Comparison of ENCODE assay signal across 8 cellular contexts in genomic region chr20:63657260-63657936, GRCh38. TPM values are rescaled to one million over a fixed set of nuclear protein-coding genes. Genes with fewer than 3 reads are reported as not detected.
A peak's percentile ranks its signal among the peaks of the same experiment; 100 is the strongest.
DNase-seq lines count a peak whose midpoint lies in the region; ATAC-seq and TF ChIP-seq lines count a peak whose summit lies in the region.

No MANE protein-coding gene starts in this region.

- no peak for DNase-seq in AG09309 (ENCODE audit: low read depth)
- peak; percentile 56 for DNase-seq in GM23338 (ENCODE audit: low spot score)
- DNase-seq in activated B cell treated with CpG ODN at 0.5 μM for 24 hours = no peak
- DNase-seq in ecto neural progenitor cell (ENCODE audit: low spot score) = no peak
- no peak for DNase-seq in NK-92 (lab: John Stamatoyannopoulos, UW; ENCODE audit: unreplicated experiment)

- H3K27ac Mint-ChIP-seq in GM23338 (peak overlapping the region; percentile 98), activated B cell treated with CpG ODN at 0.5 μM for 24 hours (peak overlapping the region; percentile 93)

- H3K27me3 ChIP-seq in GM23338 (ENCODE audit: insufficient read depth) (no peaks in the 10 kb centered on the region), iPS-15b (ENCODE audit: control insufficient read depth, insufficient read depth, low read length) (no peaks in the 10 kb centered on the region), stomach smooth muscle (ENCODE audit: control insufficient read depth in 1 of 2, insufficient read depth in 2 of 2, low read length in 2 of 2) (peaks cover 0 to 2% of the 10 kb centered on the region in 2 donors)

- H3K9ac ChIP-seq in iPS-15b (ENCODE audit: low read depth, low read length) = peak overlapping the region; percentile 73
- peak overlapping the region; percentile 92 to 93 for H3K9ac ChIP-seq in stomach smooth muscle (ENCODE audit: low read length in 2 of 2)

- H3K9me3 ChIP-seq in iPS-15b (ENCODE audit: control insufficient read depth, insufficient read depth, low read length) (no peaks in the 10 kb centered on the region), stomach smooth muscle (ENCODE audit: control insufficient read depth in 2 of 2, low read length in 2 of 2) (no peaks in the 10 kb centered on the region)

- H3K4me3 Mint-ChIP-seq in GM23338 (peak overlapping the region; percentile 99), activated B cell treated with CpG ODN at 0.5 μM for 24 hours (peak overlapping the region; percentile 97)

- no peaks in the 10 kb centered on the region for H3K36me3 ChIP-seq in GM23338 (ENCODE audit: insufficient read depth)
- H3K36me3 ChIP-seq in iPS-15b (ENCODE audit: control insufficient read depth, insufficient read depth, low read length) = peaks cover 14% of the 10 kb centered on the region
- peaks cover 7 to 9% of the 10 kb centered on the region in 2 donors for H3K36me3 ChIP-seq in stomach smooth muscle (ENCODE audit: control insufficient read depth in 2 of 2, insufficient read depth in 2 of 2, low read length in 2 of 2)

- H3K9me2 ChIP-seq in GM23338 (ENCODE audit: insufficient read depth) = no peaks in the 10 kb centered on the region

- peaks cover 8% of the 10 kb centered on the region for H3K79me2 ChIP-seq in GM23338 (replicated peaks; ENCODE audit: insufficient read depth)

- H3K9me3 Mint-ChIP-seq in GM23338 = no peaks in the 10 kb centered on the region
- H3K9me3 Mint-ChIP-seq in activated B cell treated with CpG ODN at 0.5 μM for 24 hours = no peaks in the 10 kb centered on the region

- H3K4me1 Mint-ChIP-seq in GM23338 (peaks cover 32% of the 10 kb centered on the region), activated B cell treated with CpG ODN at 0.5 μM for 24 hours (peaks cover 28% of the 10 kb centered on the region)

- peaks cover 4% of the 10 kb centered on the region; the same call in 1 of the 2 replicates for H3F3A ChIP-seq in GM23338 (replicated peaks; ENCODE audit: low read depth)

- H3K27ac ChIP-seq in GM23338 (ENCODE audit: low read depth) (peak overlapping the region; percentile 80), stomach smooth muscle (ENCODE audit: low read length) (peak overlapping the region; percentile 86)

- H3K36me3 Mint-ChIP-seq in GM23338 (ENCODE audit: low read depth) (peaks cover 20% of the 10 kb centered on the region), activated B cell treated with CpG ODN at 0.5 μM for 24 hours (ENCODE audit: low read depth) (peaks cover 16% of the 10 kb centered on the region)

- intact Hi-C loops in activated B cell treated with CpG ODN at 0.5 μM for 24 hours (cut with micrococcal nuclease) = loop anchor here (5.0 to 10.0 kb wide), 2 partner anchors 77 to 325 kb away; partner anchors contain the start of genes LIME1, PRPF6 and SLC2A4RG

- H3K27me3 Mint-ChIP-seq in GM23338 (ENCODE audit: insufficient read depth, low read depth, poor library complexity) = peaks cover 10% of the 10 kb centered on the region
- peaks cover 3% of the 10 kb centered on the region for H3K27me3 Mint-ChIP-seq in activated B cell treated with CpG ODN at 0.5 μM for 24 hours

- peak overlapping the region; percentile 95 for H3K4me2 ChIP-seq in GM23338

- POLR2A ChIA-PET in activated B cell treated with CpG ODN at 0.5 μM for 24 hours (lab: Charles Lee) = interaction anchor here (1.0 to 2.0 kb wide), 13 partner anchors 10 to 207 kb away, joined by 3 to 24 read pairs (median 7); partner anchors contain the start of genes ARFRP1, GMEB2, HELZ2 and LIME1

- H3K4me3 ChIP-seq in AG09309 (ENCODE audit: control insufficient read depth, low read depth, low read length) (peak overlapping the region; percentile 87), GM23338 (peak overlapping the region; percentile 99), iPS-15b (ENCODE audit: low read depth, low read length) (peak overlapping the region; percentile 80), stomach smooth muscle (ENCODE audit: low read length in 2 of 2) (peak overlapping the region; percentile 83 to 93)

- peaks cover 16% of the 10 kb centered on the region for H3K4me1 ChIP-seq in GM23338 (ENCODE audit: insufficient read depth)
- peaks cover 4% of the 10 kb centered on the region for H3K4me1 ChIP-seq in iPS-15b (ENCODE audit: control insufficient read depth, insufficient read depth, low read length)
- peaks cover 28% of the 10 kb centered on the region for H3K4me1 ChIP-seq in stomach smooth muscle (ENCODE audit: control insufficient read depth, insufficient read depth, low read length)

- ATAC-seq in GM23338 (peak; percentile 2), activated B cell treated with CpG ODN at 0.5 μM for 24 hours (ENCODE audit: low read depth) (no peak), GM19463 (IDR thresholded peaks at IDR 0.05; ENCODE audit: unreplicated experiment) (no peak)

- no peaks in the 10 kb centered on the region; the same call in 1 of the 2 replicates for H4K20me1 ChIP-seq in GM23338 (replicated peaks; ENCODE audit: insufficient read depth)

- TF ChIP-seq CTCF in AG09309 (IDR thresholded peaks at IDR 0.05; ENCODE audit: control insufficient read depth, insufficient read depth, low read depth, low read length, missing control alignments) (no peak), GM23338 (conservative IDR thresholded peaks at IDR 0.05; ENCODE audit: low read depth in 2 of 2) (no peak), activated B cell treated with CpG ODN at 0.5 μM for 24 hours (IDR thresholded peaks at IDR 0.05) (no peak)

- CTCF ChIA-PET in activated B cell treated with CpG ODN at 0.5 μM for 24 hours (lab: Charles Lee) = interaction anchor here (3.2 kb wide), 1 partner anchor 16 kb away, joined by 19 read pairs; no protein-coding TSS in a partner anchor

- peak overlapping the region; percentile 99 for H2AFZ ChIP-seq in GM23338

TF ChIP-seq in GM23338, 12 proteins besides CTCF, POLR2A, EP300 and RAD21 (continues in another document):
- TF ChIP-seq CREB1 (CRISPR knock-in tag; IDR thresholded peaks at IDR 0.05; ENCODE audit: low read depth) (no peak), NANOG (IDR thresholded peaks at IDR 0.05; ENCODE audit: borderline replicate concordance) (no peak), ZNF114 (CRISPR knock-in tag; IDR thresholded peaks at IDR 0.05) (no peak), ETS1 (IDR thresholded peaks at IDR 0.05) (no peak), EZH2 (IDR thresholded peaks at IDR 0.05; ENCODE audit: low read depth, unreplicated experiment) (no peak), REST (IDR thresholded peaks at IDR 0.05; ENCODE audit: unreplicated experiment) (no peak), JUNB (IDR thresholded peaks at IDR 0.05; ENCODE audit: unreplicated experiment) (no peak)

RNA-seq across cellular contexts. Expression of gene RTEL1, which starts 0.7 kb away (rescaled TPM):
- 26.5 and 34.5 TPM in 2 replicates for total RNA-seq in GM23338 (2014; rRNA removed; shearing (Covaris generic))
- 13.5 and 14.2 TPM in 2 replicates for polyA plus RNA-seq in GM23338 (2016; fragmentation: Nextera tagmentation; extraction: Ambion mirVana)
- 24.1 and 33.8 TPM in 2 replicates for total RNA-seq in activated B cell treated with CpG ODN at 0.5 μM for 24 hours

RNA-seq across cellular contexts. Expression of gene STMN3, which starts 4.2 kb away (rescaled TPM):
- 42.7 and 61.3 TPM in 2 replicates for total RNA-seq in GM23338 (2014; rRNA removed; shearing (Covaris generic))
- 28.6 and 29.7 TPM in 2 replicates for polyA plus RNA-seq in GM23338 (2016; fragmentation: Nextera tagmentation; extraction: Ambion mirVana)
- total RNA-seq in activated B cell treated with CpG ODN at 0.5 μM for 24 hours = 4.9 and 6.1 TPM in 2 replicates

RNA-seq across cellular contexts. Expression of gene GMEB2, which starts 30.5 kb away (rescaled TPM):
- total RNA-seq in GM23338 (2014; rRNA removed; shearing (Covaris generic)) = 19.3 and 20.6 TPM in 2 replicates
- 4.4 and 4.9 TPM in 2 replicates for polyA plus RNA-seq in GM23338 (2016; fragmentation: Nextera tagmentation; extraction: Ambion mirVana)
- total RNA-seq in activated B cell treated with CpG ODN at 0.5 μM for 24 hours = 16.9 and 17.4 TPM in 2 replicates

RNA-seq across cellular contexts. Expression of gene TNFRSF6B, which starts 39.1 kb away (rescaled TPM):
- total RNA-seq in GM23338 (2014; rRNA removed; shearing (Covaris generic)) = 0.28 and 3.8 TPM in 2 replicates
- not detected in 2 replicates for polyA plus RNA-seq in GM23338 (2016; fragmentation: Nextera tagmentation; extraction: Ambion mirVana)
- total RNA-seq in activated B cell treated with CpG ODN at 0.5 μM for 24 hours = not detected in 2 replicates

RNA-seq across cellular contexts. Expression of gene ARFRP1, which starts 50.4 kb away (rescaled TPM):
- total RNA-seq in GM23338 (2014; rRNA removed; shearing (Covaris generic)) = 19.0 and 24.6 TPM in 2 replicates
- polyA plus RNA-seq in GM23338 (2016; fragmentation: Nextera tagmentation; extraction: Ambion mirVana) = 16.7 and 18.6 TPM in 2 replicates
- 63.5 and 66.0 TPM in 2 replicates for total RNA-seq in activated B cell treated with CpG ODN at 0.5 μM for 24 hours
